In the genomic region with DNA sequence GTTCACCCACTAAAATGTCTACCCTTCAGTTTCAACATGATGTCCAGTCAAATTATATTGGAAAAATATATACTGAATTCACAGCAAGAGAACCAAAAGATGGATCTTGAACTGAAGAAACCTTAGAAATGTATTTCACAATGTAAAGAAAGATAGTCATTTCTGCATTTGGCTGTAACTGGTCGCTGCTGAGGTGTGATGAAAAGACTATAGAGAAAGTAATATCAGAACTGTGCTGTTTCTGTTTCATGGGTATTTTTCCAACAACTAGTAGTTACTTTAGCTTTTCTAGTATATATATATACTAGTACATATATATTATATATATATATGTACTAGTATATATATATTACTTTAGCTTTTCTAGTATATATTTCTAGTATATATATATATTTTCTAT, we compare ENCODE assay signal across 2 cellular contexts.
TF ChIP-seq lines count a peak whose summit lies in the region.

No MANE protein-coding gene starts in this region.

TF ChIP-seq in GM12878, 131 proteins besides CTCF, POLR2A, EP300 and RAD21 (continued from another document):
- TF ChIP-seq JUNB (IDR thresholded peaks at IDR 0.05) = peak; percentile 35; the same call in 1 of the 2 replicates
- no peak for TF ChIP-seq RBBP5 (conservative IDR thresholded peaks at IDR 0.05)
- no peak for TF ChIP-seq SIN3A (IDR thresholded peaks at IDR 0.05; ENCODE audit: low read depth, low read length)
- TF ChIP-seq, protein P1, sequence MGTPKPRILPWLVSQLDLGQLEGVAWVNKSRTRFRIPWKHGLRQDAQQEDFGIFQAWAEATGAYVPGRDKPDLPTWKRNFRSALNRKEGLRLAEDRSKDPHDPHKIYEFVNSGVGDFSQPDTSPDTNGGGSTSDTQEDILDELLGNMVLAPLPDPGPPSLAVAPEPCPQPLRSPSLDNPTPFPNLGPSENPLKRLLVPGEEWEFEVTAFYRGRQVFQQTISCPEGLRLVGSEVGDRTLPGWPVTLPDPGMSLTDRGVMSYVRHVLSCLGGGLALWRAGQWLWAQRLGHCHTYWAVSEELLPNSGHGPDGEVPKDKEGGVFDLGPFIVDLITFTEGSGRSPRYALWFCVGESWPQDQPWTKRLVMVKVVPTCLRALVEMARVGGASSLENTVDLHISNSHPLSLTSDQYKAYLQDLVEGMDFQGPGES (IDR thresholded peaks at IDR 0.05) = no peak

TF ChIP-seq in WTC11, 78 proteins besides CTCF, POLR2A, EP300 and RAD21 (continued from another document):
- TF ChIP-seq, protein P2, sequence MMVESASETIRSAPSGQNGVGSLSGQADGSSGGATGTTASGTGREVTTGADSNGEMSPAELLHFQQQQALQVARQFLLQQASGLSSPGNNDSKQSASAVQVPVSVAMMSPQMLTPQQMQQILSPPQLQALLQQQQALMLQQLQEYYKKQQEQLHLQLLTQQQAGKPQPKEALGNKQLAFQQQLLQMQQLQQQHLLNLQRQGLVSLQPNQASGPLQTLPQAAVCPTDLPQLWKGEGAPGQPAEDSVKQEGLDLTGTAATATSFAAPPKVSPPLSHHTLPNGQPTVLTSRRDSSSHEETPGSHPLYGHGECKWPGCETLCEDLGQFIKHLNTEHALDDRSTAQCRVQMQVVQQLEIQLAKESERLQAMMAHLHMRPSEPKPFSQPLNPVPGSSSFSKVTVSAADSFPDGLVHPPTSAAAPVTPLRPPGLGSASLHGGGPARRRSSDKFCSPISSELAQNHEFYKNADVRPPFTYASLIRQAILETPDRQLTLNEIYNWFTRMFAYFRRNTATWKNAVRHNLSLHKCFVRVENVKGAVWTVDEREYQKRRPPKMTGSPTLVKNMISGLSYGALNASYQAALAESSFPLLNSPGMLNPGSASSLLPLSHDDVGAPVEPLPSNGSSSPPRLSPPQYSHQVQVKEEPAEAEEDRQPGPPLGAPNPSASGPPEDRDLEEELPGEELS (CRISPR knock-in tag; IDR thresholded peaks at IDR 0.05) = no peak
- TF ChIP-seq, protein P3, sequence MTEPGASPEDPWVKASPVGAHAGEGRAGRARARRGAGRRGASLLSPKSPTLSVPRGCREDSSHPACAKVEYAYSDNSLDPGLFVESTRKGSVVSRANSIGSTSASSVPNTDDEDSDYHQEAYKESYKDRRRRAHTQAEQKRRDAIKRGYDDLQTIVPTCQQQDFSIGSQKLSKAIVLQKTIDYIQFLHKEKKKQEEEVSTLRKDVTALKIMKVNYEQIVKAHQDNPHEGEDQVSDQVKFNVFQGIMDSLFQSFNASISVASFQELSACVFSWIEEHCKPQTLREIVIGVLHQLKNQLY (CRISPR knock-in tag; IDR thresholded peaks at IDR 0.05) = no peak
- TF ChIP-seq IRF2 (CRISPR knock-in tag; IDR thresholded peaks at IDR 0.05; ENCODE audit: borderline replicate concordance, low read depth) = no peak
